Comparison of ENCODE assay signal across 8 cellular contexts in genomic region chr17:82287849-82288601, GRCh38. TPM values are rescaled to one million over a fixed set of nuclear protein-coding genes. Genes with fewer than 3 reads are reported as not detected.
A peak's percentile ranks its signal among the peaks of the same experiment; 100 is the strongest.
DNase-seq lines count a peak whose midpoint lies in the region; FAIRE-seq and TF ChIP-seq lines count a peak whose summit lies in the region.

No MANE protein-coding gene starts in this region.

- intact Hi-C loops in endothelial cell of umbilical vein (cut with micrococcal nuclease), result no loop called here

- H3K79me2 ChIP-seq in endothelial cell of umbilical vein (ENCODE audit: control insufficient read depth, insufficient read depth, low read length), result no peaks in the 10 kb centered on the region
- H3K79me2 ChIP-seq in parathyroid adenoma, result no peaks in the 10 kb centered on the region

- H2AFZ ChIP-seq in endothelial cell of umbilical vein (ENCODE audit: low read depth, low read length), result peak overlapping the region; percentile 2
- no peak overlapping the region for H2AFZ ChIP-seq in parathyroid adenoma

- dilution Hi-C loops in endothelial cell of umbilical vein (cut with MboI; ENCODE audit: extremely low pct_ligation_motif_present, low sequenced_read_pairs), result no loop called here

- peak; percentile 81 for FAIRE-seq in endothelial cell of umbilical vein (lab: Jason Lieb, UNC)

- DNase-seq in Daoy (ENCODE audit: low read depth) (peak; percentile 85), NCI-H2196 treated with DMSO at 0.1 percent for 48 hours (lab: John Stamatoyannopoulos, UW; ENCODE audit: unreplicated experiment) (peak; percentile 96), endothelial cell of umbilical vein (ENCODE audit: low read depth, low spot score) (peak; percentile 73), GDM1 (lab: John Stamatoyannopoulos, UW) (no peak), middle frontal gyrus (ENCODE audit: extremely low spot score, low spot score) (no peak)
- DNase-seq in activated CD8-positive, alpha-beta memory T cell treated with anti-CD3 and anti-CD28 coated beads, Interleukin-2, amount 50 U/mL, for 48 hours, result no peak
- DNase-seq in activated T-cell treated with anti-CD3 and anti-CD28 coated beads, Interleukin-2, amount 50 U/mL, for 48 hours, result no peak

- TF ChIP-seq POLR2A in endothelial cell of umbilical vein (IDR thresholded peaks at IDR 0.05; ENCODE audit: low read depth, low read length), result no peak

- H3K27me3 ChIP-seq in endothelial cell of umbilical vein (ENCODE audit: control insufficient read depth in 2 of 2, insufficient read depth in 2 of 2, low read length in 2 of 2) (no peaks in the 10 kb centered on the region), parathyroid adenoma (ENCODE audit: control insufficient read depth, insufficient read depth, low read length) (no peaks in the 10 kb centered on the region)

- H3K4me1 ChIP-seq in endothelial cell of umbilical vein (ENCODE audit: control insufficient read depth, extremely low read depth, insufficient read depth, low read length) (peaks cover 15% of the 10 kb centered on the region), parathyroid adenoma (peaks cover 30% of the 10 kb centered on the region)

- BruUV-seq in endothelial cell of umbilical vein (replicated peaks; lab: Mats Ljungman, UMichigan), result no TSS peak

- H3K4me2 ChIP-seq in endothelial cell of umbilical vein (ENCODE audit: insufficient read depth, low read length) (peak overlapping the region; percentile 47), parathyroid adenoma (ENCODE audit: low read length) (peak overlapping the region; percentile 53)

- H3K4me3 ChIP-seq in endothelial cell of umbilical vein (replicated peaks in 1 of 3; ENCODE audit: insufficient read depth in 1 of 3, low read depth in 1 of 3, low read length in 3 of 3), result no peak overlapping the region
- H3K4me3 ChIP-seq in parathyroid adenoma (ENCODE audit: low read depth, low read length), result peak overlapping the region; percentile 3

- H3K9ac ChIP-seq in endothelial cell of umbilical vein (replicated peaks; ENCODE audit: extremely low read depth, insufficient read depth, low read length), result no peak overlapping the region
- no peak overlapping the region for H3K9ac ChIP-seq in parathyroid adenoma

- H3K9me3 ChIP-seq in endothelial cell of umbilical vein (replicated peaks; ENCODE audit: control insufficient read depth, insufficient read depth, low read length) (no peaks in the 10 kb centered on the region), parathyroid adenoma (ENCODE audit: control insufficient read depth, low read length) (no peaks in the 10 kb centered on the region)

- no peaks in the 10 kb centered on the region for H3K9me1 ChIP-seq in endothelial cell of umbilical vein (replicated peaks; ENCODE audit: control insufficient read depth, extremely low read depth, insufficient read depth, low read length)

- peak overlapping the region; percentile 46 for H3K27ac ChIP-seq in endothelial cell of umbilical vein (ENCODE audit: insufficient read depth, low read depth, low read length)
- H3K27ac ChIP-seq in parathyroid adenoma, result peak overlapping the region; percentile 81

- no peak for TF ChIP-seq CTCF in endothelial cell of umbilical vein (IDR thresholded peaks at IDR 0.05; ENCODE audit: extremely low read depth in 1 of 2, insufficient read depth in 1 of 2, low read depth in 1 of 2, low read length in 2 of 2)
- TF ChIP-seq CTCF in parathyroid adenoma (IDR thresholded peaks at IDR 0.05), result no peak

- no peaks in the 10 kb centered on the region for H4K20me1 ChIP-seq in endothelial cell of umbilical vein (replicated peaks; ENCODE audit: control insufficient read depth, extremely low read depth, insufficient read depth, low read length)

- no peaks in the 10 kb centered on the region for H3K36me3 ChIP-seq in endothelial cell of umbilical vein (ENCODE audit: control insufficient read depth in 2 of 2, extremely low read depth in 1 of 2, insufficient read depth in 2 of 2, low read length in 2 of 2)
- no peaks in the 10 kb centered on the region for H3K36me3 ChIP-seq in parathyroid adenoma (ENCODE audit: control insufficient read depth, insufficient read depth, low read length)

- CTCF ChIA-PET in endothelial cell of umbilical vein (lab: Charles Lee), result no interaction called here

- POLR2A ChIA-PET in endothelial cell of umbilical vein (lab: Charles Lee), result no interaction called here

TF ChIP-seq in endothelial cell of umbilical vein, 7 proteins besides CTCF, POLR2A, EP300 and RAD21:
- TF ChIP-seq FOS (IDR thresholded peaks at IDR 0.05; ENCODE audit: borderline replicate concordance, insufficient read depth, low read length) (peak; percentile 68), MYC (IDR thresholded peaks at IDR 0.05; ENCODE audit: low read depth, low read length) (no peak), EZH2 (IDR thresholded peaks at IDR 0.05; ENCODE audit: borderline replicate concordance, low read depth, low read length, severe bottlenecking) (no peak), POLR2AphosphoS5 (IDR thresholded peaks at IDR 0.05; ENCODE audit: insufficient read depth, low read depth, low read length) (no peak), JUN (IDR thresholded peaks at IDR 0.05; ENCODE audit: borderline replicate concordance, insufficient read depth, insufficient read length, low read depth) (peak; percentile 46), MAX (IDR thresholded peaks at IDR 0.05; ENCODE audit: insufficient read depth, insufficient read length) (peak; percentile 79)

RNA-seq across cellular contexts. Expression of gene CSNK1D, which starts 14.5 kb away (rescaled TPM):
- 16.5 and 25.1 TPM in 2 replicates for total RNA-seq in Daoy (2014; rRNA removed; shearing (Covaris generic))
- total RNA-seq in endothelial cell of umbilical vein, result 143 and 155 TPM in 2 replicates
- 123 and 127 TPM in 2 replicates for polyA plus RNA-seq in endothelial cell of umbilical vein
- 137 and 147 TPM in 2 replicates for polyA plus RNA-seq in endothelial cell of umbilical vein (2011; cell fraction: cytosol; rRNA removed)
- polyA plus RNA-seq in endothelial cell of umbilical vein (2011; cell fraction: nucleus; rRNA removed), result 510 and 541 TPM in 2 replicates
- 147 and 161 TPM in 2 replicates for polyA plus RNA-seq in endothelial cell of umbilical vein (2012)
- 108 and 121 TPM in 2 replicates for polyA minus RNA-seq in endothelial cell of umbilical vein
- polyA minus RNA-seq in endothelial cell of umbilical vein (2011; cell fraction: cytosol; rRNA and poly(A)+ RNA removed), result 34.4 TPM
- 96.1 and 97.5 TPM in 2 replicates for polyA minus RNA-seq in endothelial cell of umbilical vein (2011; cell fraction: nucleus; rRNA and poly(A)+ RNA removed)

RNA-seq across cellular contexts. Expression of gene CD7, which starts 29.4 kb away (rescaled TPM):
- not detected in 2 replicates for total RNA-seq in Daoy (2014; rRNA removed; shearing (Covaris generic))
- not detected in 2 replicates for total RNA-seq in endothelial cell of umbilical vein
- polyA plus RNA-seq in endothelial cell of umbilical vein, result not detected in 2 replicates
- polyA plus RNA-seq in endothelial cell of umbilical vein (2011; cell fraction: cytosol; rRNA removed), result not detected in 2 replicates
- polyA plus RNA-seq in endothelial cell of umbilical vein (2011; cell fraction: nucleus; rRNA removed), result not detected in 2 replicates
- not detected in 2 replicates for polyA plus RNA-seq in endothelial cell of umbilical vein (2012)
- polyA minus RNA-seq in endothelial cell of umbilical vein, result not detected in 2 replicates
- not detected for polyA minus RNA-seq in endothelial cell of umbilical vein (2011; cell fraction: cytosol; rRNA and poly(A)+ RNA removed)
- not detected in 2 replicates for polyA minus RNA-seq in endothelial cell of umbilical vein (2011; cell fraction: nucleus; rRNA and poly(A)+ RNA removed)

RNA-seq across cellular contexts. Expression of gene SECTM1, which starts 45.5 kb away (rescaled TPM):
- total RNA-seq in Daoy (2014; rRNA removed; shearing (Covaris generic)), result 0.51 and 0.65 TPM in 2 replicates
- 0.46 and 1.9 TPM in 2 replicates for total RNA-seq in endothelial cell of umbilical vein
- polyA plus RNA-seq in endothelial cell of umbilical vein, result 1.3 and 2.3 TPM in 2 replicates
- 1.2 and 2.5 TPM in 2 replicates for polyA plus RNA-seq in endothelial cell of umbilical vein (2011; cell fraction: cytosol; rRNA removed)
- 1.2 TPM in 1 of 2 replicates, not detected in the other for polyA plus RNA-seq in endothelial cell of umbilical vein (2011; cell fraction: nucleus; rRNA removed)
- 1.9 and 3.2 TPM in 2 replicates for polyA plus RNA-seq in endothelial cell of umbilical vein (2012)
- polyA minus RNA-seq in endothelial cell of umbilical vein, result 0.19 and 0.40 TPM in 2 replicates
- polyA minus RNA-seq in endothelial cell of umbilical vein (2011; cell fraction: cytosol; rRNA and poly(A)+ RNA removed), result 7.6 TPM
- 0.34 TPM in 1 of 2 replicates, not detected in the other for polyA minus RNA-seq in endothelial cell of umbilical vein (2011; cell fraction: nucleus; rRNA and poly(A)+ RNA removed)

RNA-seq across cellular contexts. Expression of gene SLC16A3, which starts 59.2 kb away (rescaled TPM):
- total RNA-seq in Daoy (2014; rRNA removed; shearing (Covaris generic)), result 26.7 and 57.7 TPM in 2 replicates
- 171 and 229 TPM in 2 replicates for total RNA-seq in endothelial cell of umbilical vein
- polyA plus RNA-seq in endothelial cell of umbilical vein, result 95.9 and 140 TPM in 2 replicates
- polyA plus RNA-seq in endothelial cell of umbilical vein (2011; cell fraction: cytosol; rRNA removed), result 52.1 and 69.8 TPM in 2 replicates
- polyA plus RNA-seq in endothelial cell of umbilical vein (2011; cell fraction: nucleus; rRNA removed), result 40.9 and 41.0 TPM in 2 replicates
- 119 and 153 TPM in 2 replicates for polyA plus RNA-seq in endothelial cell of umbilical vein (2012)
- 98.9 and 118 TPM in 2 replicates for polyA minus RNA-seq in endothelial cell of umbilical vein
- 158 TPM for polyA minus RNA-seq in endothelial cell of umbilical vein (2011; cell fraction: cytosol; rRNA and poly(A)+ RNA removed)
- polyA minus RNA-seq in endothelial cell of umbilical vein (2011; cell fraction: nucleus; rRNA and poly(A)+ RNA removed), result 31.0 and 31.5 TPM in 2 replicates

Comparison
In these comparisons a context has a peak if more than half of its experiments do, and no peak if none do; other contexts are left out.
1. DNase-seq: peak in Daoy (single experiment), NCI-H2196 treated with DMSO at 0.1 percent for 48 hours (single experiment) and endothelial cell of umbilical vein (single experiment); none in GDM1 (single experiment), middle frontal gyrus (single experiment), activated CD8-positive, alpha-beta memory T cell treated with anti-CD3 and anti-CD28 coated beads, Interleukin-2, amount 50 U/mL, for 48 hours (single experiment) and activated T-cell treated with anti-CD3 and anti-CD28 coated beads, Interleukin-2, amount 50 U/mL, for 48 hours (0 of 2).